In genomic region chr14:22460461-22461195, GRCh38 we compare ENCODE assay signal across 13 cellular contexts.
DNase-seq lines count a peak whose midpoint lies in the region; ATAC-seq and TF ChIP-seq lines count a peak whose summit lies in the region.
"Had no signal": no experiment of that assay in that cellular context is flagged by ENCODE, and none has a peak within 500 bp of the region (broad histone marks: within the 10 kb centered on the region; RNA-seq: fewer than 3 reads in every experiment).

No MANE protein-coding gene starts in this region.

- no peak overlapping the region for H3K9ac ChIP-seq in IMR-90 (ENCODE audit: low read depth, low read length)

- H2BK120ac ChIP-seq in IMR-90 (ENCODE audit: low read depth, low read length): no peak overlapping the region

- no peak overlapping the region for H3K4me3 ChIP-seq in IMR-90 (ENCODE audit: insufficient read depth, low read depth, low read length)

- H3K9me1 ChIP-seq in IMR-90 (ENCODE audit: insufficient read depth, low read length): no peaks in the 10 kb centered on the region

- H3K4me1 Mint-ChIP-seq in activated T-cell treated with anti-CD3 and anti-CD28 coated beads, Interleukin-2, amount 50 U/mL, for 72 hours (ENCODE audit: low read depth): no peaks in the 10 kb centered on the region
- H3K4me1 Mint-ChIP-seq in stimulated activated effector memory CD8-positive, alpha-beta T cell treated with anti-CD3 and anti-CD28 coated beads, Interleukin-12 subunit alpha, Interleukin-12 subunit beta, amount 100 ng/mL, for 72 hours: no peaks in the 10 kb centered on the region

- H3K9me3 ChIP-seq in IMR-90 (ENCODE audit: control insufficient read depth, insufficient read depth, low read length): no peaks in the 10 kb centered on the region

- CTCF ChIA-PET in IMR-90 (lab: Yijun Ruan, JAX): interaction anchor here (1.0 kb wide), 1 partner anchor 11 kb away, joined by 3 read pairs; no protein-coding TSS in a partner anchor

- H4K5ac ChIP-seq in IMR-90 (ENCODE audit: low read depth, low read length): no peak overlapping the region

- peak overlapping the region; percentile 60 for H3K27ac Mint-ChIP-seq in activated T-cell treated with anti-CD3 and anti-CD28 coated beads, Interleukin-2, amount 50 U/mL, for 72 hours
- H3K27ac Mint-ChIP-seq in stimulated activated effector memory CD8-positive, alpha-beta T cell treated with anti-CD3 and anti-CD28 coated beads, Interleukin-12 subunit alpha, Interleukin-12 subunit beta, amount 100 ng/mL, for 72 hours: no peak overlapping the region

- no peak overlapping the region for H3K4me2 ChIP-seq in IMR-90 (ENCODE audit: low read depth, low read length)

- dilution Hi-C loops in IMR-90 (cut with HindIII; ENCODE audit: low sequenced_read_pairs, unreplicated experiment): no loop called here

- H2BK20ac ChIP-seq in IMR-90 (ENCODE audit: low read depth, low read length): no peak overlapping the region

- H3K36me3 ChIP-seq in IMR-90 (ENCODE audit: control insufficient read depth, insufficient read depth, low read length): no peaks in the 10 kb centered on the region

- in situ Hi-C loops in IMR-90 (cut with MboI; ENCODE audit: low sequenced_read_pairs): no loop called here

- H4K91ac ChIP-seq in IMR-90 (ENCODE audit: insufficient read depth, low read depth, low read length): no peak overlapping the region

- H3K9me3 Mint-ChIP-seq in activated T-cell treated with anti-CD3 and anti-CD28 coated beads, Interleukin-2, amount 50 U/mL, for 72 hours: no peaks in the 10 kb centered on the region
- H3K9me3 Mint-ChIP-seq in stimulated activated effector memory CD8-positive, alpha-beta T cell treated with anti-CD3 and anti-CD28 coated beads, Interleukin-12 subunit alpha, Interleukin-12 subunit beta, amount 100 ng/mL, for 72 hours: no peaks in the 10 kb centered on the region
- H3K9me3 Mint-ChIP-seq: activated T-cell treated with anti-CD3 and anti-CD28 coated beads, Interleukin-2, amount 50 U/mL, for 4 hours had no signal

- H2AK9ac ChIP-seq in IMR-90 (replicated peaks; ENCODE audit: low read depth, low read length, poor library complexity): no peak overlapping the region

- peak overlapping the region in 1 of 2 donors; percentile 15 for H3K4me3 Mint-ChIP-seq in activated T-cell treated with anti-CD3 and anti-CD28 coated beads, Interleukin-2, amount 50 U/mL, for 72 hours
- H3K4me3 Mint-ChIP-seq in stimulated activated effector memory CD8-positive, alpha-beta T cell treated with anti-CD3 and anti-CD28 coated beads, Interleukin-12 subunit alpha, Interleukin-12 subunit beta, amount 100 ng/mL, for 72 hours: no peak overlapping the region
- H3K4me3 Mint-ChIP-seq: activated T-cell treated with anti-CD3 and anti-CD28 coated beads, Interleukin-2, amount 50 U/mL, for 4 hours had no signal

- H3K27ac ChIP-seq in IMR-90 (ENCODE audit: insufficient read depth, low read length): no peak overlapping the region

- H3K18ac ChIP-seq in IMR-90 (ENCODE audit: low read depth, low read length): no peak overlapping the region

- no peak overlapping the region for H4K8ac ChIP-seq in IMR-90 (ENCODE audit: low read depth in 2 of 2, low read length in 2 of 2)

- no peak overlapping the region for H3K56ac ChIP-seq in IMR-90 (ENCODE audit: extremely low read depth, insufficient read depth, low read length)

- H2BK15ac ChIP-seq in IMR-90 (ENCODE audit: low read depth, low read length): no peak overlapping the region

- TF ChIP-seq RAD21 in IMR-90 (IDR thresholded peaks at IDR 0.05; ENCODE audit: low read length): no peak

- H2BK5ac ChIP-seq in IMR-90 (ENCODE audit: low read depth, low read length, poor library complexity, severe bottlenecking): no peak overlapping the region

- POLR2A ChIA-PET in IMR-90 (lab: Charles Lee; ENCODE audit: unreplicated experiment): no interaction called here

- H3K4ac ChIP-seq in IMR-90 (ENCODE audit: low read depth, low read length): no peak overlapping the region

- no CpG with 5 or more reads among the region's 4 CpGs for WGBS in IMR-90 (ENCODE audit: extremely low coverage in 2 of 2, insufficient read length in 1 of 2), 2 experiments

- no peak overlapping the region for H2AK5ac ChIP-seq in IMR-90 (ENCODE audit: low read depth, low read length)

- TF ChIP-seq CTCF in IMR-90 (conservative IDR thresholded peaks at IDR 0.05; ENCODE audit: low read depth, low read length): no peak

- TF ChIP-seq POLR2A in IMR-90 (IDR thresholded peaks at IDR 0.05; ENCODE audit: low read depth, low read length): no peak

- H3K79me1 ChIP-seq in IMR-90 (ENCODE audit: low read depth in 1 of 2, low read length in 2 of 2): no peaks in the 10 kb centered on the region

- H2AFZ ChIP-seq in IMR-90 (replicated peaks; ENCODE audit: low read length, poor library complexity): no peak overlapping the region

- peak; percentile 36 to 55 for ATAC-seq in activated T-cell treated with anti-CD3 and anti-CD28 coated beads, Interleukin-2, amount 50 U/mL, for 72 hours (replicated peaks in 1 of 2)
- ATAC-seq in IMR-90 (ENCODE audit: low read depth): no peak
- ATAC-seq in stimulated activated effector memory CD8-positive, alpha-beta T cell treated with anti-CD3 and anti-CD28 coated beads, Interleukin-12 subunit alpha, Interleukin-12 subunit beta, amount 100 ng/mL, for 72 hours: peak; percentile 51
- no peak for ATAC-seq in HG03378 (IDR thresholded peaks at IDR 0.05; ENCODE audit: unreplicated experiment)
- ATAC-seq: left lobe of liver had no signal

- no peaks in the 10 kb centered on the region for H3K4me1 ChIP-seq in IMR-90 (ENCODE audit: control insufficient read depth, insufficient read depth, low read length)

- peaks cover 46% of the 10 kb centered on the region for H3K27me3 ChIP-seq in IMR-90 (ENCODE audit: control insufficient read depth, insufficient read depth, low read length)

- H3K27me3 Mint-ChIP-seq in activated T-cell treated with anti-CD3 and anti-CD28 coated beads, Interleukin-2, amount 50 U/mL, for 72 hours (ENCODE audit: low read depth): no peaks in the 10 kb centered on the region

- no peak for DNase-seq in activated T-cell treated with anti-CD3 and anti-CD28 coated beads, Interleukin-2, amount 50 U/mL, for 72 hours
- DNase-seq in activated T-cell treated with anti-CD3 and anti-CD28 coated beads, Interleukin-2, amount 50 U/mL, for 1 hour: no peak
- DNase-seq in IMR-90 (peak; percentile 6), amniotic epithelial cell (ENCODE audit: low read depth) (peak; percentile 88), DMS153 treated with DMSO at 0.1 percent for 48 hours (lab: John Stamatoyannopoulos, UW; ENCODE audit: unreplicated experiment) (no peak), GM03348 (ENCODE audit: low spot score) (no peak)
- no peak for DNase-seq in stimulated activated effector memory CD8-positive, alpha-beta T cell treated with anti-CD3 and anti-CD28 coated beads, Interleukin-12 subunit alpha, Interleukin-12 subunit beta, amount 100 ng/mL, for 72 hours (ENCODE audit: low spot score in 2 of 2)
- DNase-seq: ACHN; activated T-cell treated with anti-CD3 and anti-CD28 coated beads, Interleukin-2, amount 50 U/mL, for 4 hours; DMS79 treated with DMSO at 0.1 percent for 48 hours; stimulated activated CD4-positive, alpha-beta T cell treated with anti-CD3 and anti-CD28 coated beads, Interleukin-4, amount 100 ng/mL, for 1 hour had no signal

- no peak overlapping the region for H3K23ac ChIP-seq in IMR-90 (ENCODE audit: low read depth, low read length)

- H3K14ac ChIP-seq in IMR-90 (replicated peaks; ENCODE audit: low read depth, low read length): no peak overlapping the region

- H4K20me1 ChIP-seq in IMR-90 (ENCODE audit: insufficient read depth, low read length): no peaks in the 10 kb centered on the region

- intact Hi-C loops in IMR-90 (cut with micrococcal nuclease): no loop called here

- no TSS peak for BruUV-seq in IMR-90 (replicated peaks; lab: Mats Ljungman, UMichigan)

- no peaks in the 10 kb centered on the region for H3K36me3 Mint-ChIP-seq in activated T-cell treated with anti-CD3 and anti-CD28 coated beads, Interleukin-2, amount 50 U/mL, for 72 hours (ENCODE audit: insufficient read depth in 2 of 2)
- peaks cover 11% of the 10 kb centered on the region for H3K36me3 Mint-ChIP-seq in stimulated activated effector memory CD8-positive, alpha-beta T cell treated with anti-CD3 and anti-CD28 coated beads, Interleukin-12 subunit alpha, Interleukin-12 subunit beta, amount 100 ng/mL, for 72 hours

TF ChIP-seq in IMR-90, 13 proteins besides CTCF, POLR2A, EP300 and RAD21:
- TF ChIP-seq RCOR1 (IDR thresholded peaks at IDR 0.05; ENCODE audit: insufficient replicate concordance, low read length) (no peak), MAZ (IDR thresholded peaks at IDR 0.05; ENCODE audit: borderline replicate concordance, low read depth, low read length) (no peak), MXI1 (IDR thresholded peaks at IDR 0.05; ENCODE audit: borderline replicate concordance, low read depth, low read length) (no peak), FOS (IDR thresholded peaks at IDR 0.05; ENCODE audit: low read depth, low read length) (no peak), CEBPB (IDR thresholded peaks at IDR 0.05; ENCODE audit: low read depth, low read length) (no peak)

Comparison
In these comparisons a context has a peak if more than half of its experiments do, and no peak if none do; other contexts are left out.
1. ATAC-seq: peak in activated T-cell treated with anti-CD3 and anti-CD28 coated beads, Interleukin-2, amount 50 U/mL, for 72 hours (2 of 2) and stimulated activated effector memory CD8-positive, alpha-beta T cell treated with anti-CD3 and anti-CD28 coated beads, Interleukin-12 subunit alpha, Interleukin-12 subunit beta, amount 100 ng/mL, for 72 hours (single experiment); none in IMR-90 (single experiment) and HG03378 (single experiment).
2. DNase-seq: peak in IMR-90 (single experiment) and amniotic epithelial cell (single experiment); none in activated T-cell treated with anti-CD3 and anti-CD28 coated beads, Interleukin-2, amount 50 U/mL, for 72 hours (0 of 2), activated T-cell treated with anti-CD3 and anti-CD28 coated beads, Interleukin-2, amount 50 U/mL, for 1 hour (single experiment), stimulated activated effector memory CD8-positive, alpha-beta T cell treated with anti-CD3 and anti-CD28 coated beads, Interleukin-12 subunit alpha, Interleukin-12 subunit beta, amount 100 ng/mL, for 72 hours (0 of 2), DMS153 treated with DMSO at 0.1 percent for 48 hours (single experiment) and GM03348 (single experiment).